10 cellular contexts compared by ENCODE assay signal in the genomic region with DNA sequence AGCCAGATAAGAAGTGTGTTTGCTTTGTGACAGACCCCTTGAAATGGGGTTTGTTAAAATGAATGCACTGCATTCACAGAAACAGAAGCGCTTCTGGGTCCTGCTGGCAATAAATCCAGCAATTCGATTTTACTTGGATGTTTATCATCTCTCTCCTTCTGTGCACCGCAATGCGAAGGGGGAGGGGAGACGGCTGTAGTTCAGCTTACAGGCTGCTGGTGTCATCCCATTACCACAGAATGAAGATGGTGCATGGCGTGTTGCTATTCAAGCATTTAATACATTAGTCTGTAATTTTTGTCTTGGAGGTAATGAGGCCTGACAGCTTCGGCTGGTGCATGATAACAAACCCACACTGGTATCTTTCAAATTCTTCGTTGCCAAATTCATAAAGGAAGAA.
DNase-seq lines count a peak whose midpoint lies in the region; ATAC-seq, FAIRE-seq and TF ChIP-seq lines count a peak whose summit lies in the region.
"Had no signal": no experiment of that assay in that cellular context is flagged by ENCODE, and none has a peak within 500 bp of the region (broad histone marks: within the 10 kb centered on the region; RNA-seq: fewer than 3 reads in every experiment).

No MANE protein-coding gene starts in this region.

- DNase-seq in HCT116 (ENCODE audit: low read depth, low spot score): no peak
- DNase-seq in fibroblast of peridontal ligament (ENCODE audit: extremely low read depth): peak; percentile 49
- peak; percentile 86 for DNase-seq in pons (ENCODE audit: low spot score)
- DNase-seq in H54 (ENCODE audit: insufficient read length, low spot score): no peak

- no peaks in the 10 kb centered on the region for H3K36me3 ChIP-seq in HCT116 (ENCODE audit: control insufficient read depth in 1 of 2, insufficient read depth in 2 of 2, low read length in 2 of 2)
- no peaks in the 10 kb centered on the region for H3K36me3 ChIP-seq in OCI-LY3 (replicated peaks; ENCODE audit: low read depth, low read length)

- H3K79me2 ChIP-seq in HCT116 (ENCODE audit: insufficient read depth, low read length) (no peaks in the 10 kb centered on the region), OCI-LY3 (ENCODE audit: low read length) (no peaks in the 10 kb centered on the region)

- no peak overlapping the region for H3K4me3 ChIP-seq in HCT116 (replicated peaks in 1 of 2; ENCODE audit: low read depth in 1 of 2, low read length in 2 of 2)
- H3K4me3 ChIP-seq in OCI-LY3 (ENCODE audit: low read length): no peak overlapping the region
- H3K4me3 ChIP-seq: K562, lung had no signal

- H2AFZ ChIP-seq in HCT116 (ENCODE audit: low read depth, low read length, poor library complexity, severe bottlenecking) (no peak overlapping the region), OCI-LY3 (ENCODE audit: low read depth, low read length) (no peak overlapping the region)

- H3K4me1 ChIP-seq in HCT116 (ENCODE audit: control insufficient read depth in 1 of 2, insufficient read depth in 2 of 2, low read length in 2 of 2) (peaks cover 0 to 5% of the 10 kb centered on the region in 2 experiments; a peak in 1 of 4 replicates), OCI-LY3 (ENCODE audit: low read length) (no peaks in the 10 kb centered on the region)

- peak; percentile 43 for TF ChIP-seq RAD21 in HCT116 (IDR thresholded peaks at IDR 0.05; ENCODE audit: low read depth)

- H4K20me1 ChIP-seq in HCT116 (ENCODE audit: insufficient read depth): no peaks in the 10 kb centered on the region
- H4K20me1 ChIP-seq in OCI-LY3 (ENCODE audit: insufficient read depth, low read length): no peaks in the 10 kb centered on the region

- TF ChIP-seq POLR2A in HCT116 (IDR thresholded peaks at IDR 0.05; ENCODE audit: borderline replicate concordance, extremely low read depth, insufficient read depth, insufficient read length) (no peak), H54 (IDR thresholded peaks at IDR 0.05; ENCODE audit: low read depth, low read length) (no peak)

- RAD21 ChIA-PET in HCT116 (lab: Charles Lee; ENCODE audit: low non-redundant PET in 1 of 2, low total read pairs in 2 of 2, uncharacterized antibody in 2 of 2, unreplicated experiment in 2 of 2): no interaction called here

- H3K9me3 ChIP-seq in HCT116 (ENCODE audit: control insufficient read depth in 1 of 2, insufficient read depth in 1 of 2, low read depth in 1 of 2, low read length in 2 of 2) (no peaks in the 10 kb centered on the region), OCI-LY3 (ENCODE audit: insufficient read depth, low read length) (peaks cover 3% of the 10 kb centered on the region; the same call in 1 of the 2 replicates)

- H3K9ac ChIP-seq in HCT116 (ENCODE audit: low read length) (no peak overlapping the region), OCI-LY3 (ENCODE audit: low read length) (no peak overlapping the region)

- no peak for FAIRE-seq in H54 (lab: Jason Lieb, UNC)
- FAIRE-seq: K562 had no signal

- no peak overlapping the region for H3K27ac ChIP-seq in HCT116 (ENCODE audit: low read depth, low read length)
- no peak overlapping the region for H3K27ac ChIP-seq in OCI-LY3 (ENCODE audit: low read length)

- POLR2A ChIA-PET in HCT116 (lab: Charles Lee): no interaction called here

- H3K27me3 ChIP-seq in HCT116 (ENCODE audit: insufficient read depth, low read length): no peaks in the 10 kb centered on the region
- H3K27me3 ChIP-seq in OCI-LY3 (ENCODE audit: low read depth, low read length): no peaks in the 10 kb centered on the region

- H3K4me2 ChIP-seq in HCT116 (ENCODE audit: low read length): no peak overlapping the region
- no peak overlapping the region for H3K4me2 ChIP-seq in OCI-LY3 (ENCODE audit: low read length)

- CTCF ChIA-PET in HCT116 (lab: Charles Lee): no interaction called here

- no peaks in the 10 kb centered on the region for H3K9me2 ChIP-seq in HCT116 (ENCODE audit: insufficient read depth)

- ATAC-seq in HCT116 (no peak), HG02588 (IDR thresholded peaks at IDR 0.05; ENCODE audit: unreplicated experiment) (no peak), GM18907 (IDR thresholded peaks at IDR 0.05; ENCODE audit: unreplicated experiment) (no peak), GM21447 (IDR thresholded peaks at IDR 0.05; ENCODE audit: unreplicated experiment) (no peak)
- ATAC-seq: K562 had no signal

- TF ChIP-seq CTCF in HCT116 (IDR thresholded peaks at IDR 0.05 in 2 of 3, conservative IDR thresholded peaks at IDR 0.05 in 1 of 3; ENCODE audit: borderline replicate concordance in 1 of 3, insufficient read depth in 1 of 3, low read depth in 2 of 3, low read length in 2 of 3): peak in 2 of 3 experiments; percentile 9 to 42; a peak in 3 of 6 replicates
- peak; percentile 35 for TF ChIP-seq CTCF in OCI-LY3 (IDR thresholded peaks at IDR 0.05; ENCODE audit: low read depth, low read length)

- intact Hi-C loops in HCT116 (cut with micrococcal nuclease): no loop called here

- BruUV-seq in HCT116 (replicated peaks; lab: Mats Ljungman, UMichigan): no TSS peak

TF ChIP-seq in HCT116, 20 proteins besides CTCF, POLR2A, EP300 and RAD21:
- TF ChIP-seq, protein P1, sequence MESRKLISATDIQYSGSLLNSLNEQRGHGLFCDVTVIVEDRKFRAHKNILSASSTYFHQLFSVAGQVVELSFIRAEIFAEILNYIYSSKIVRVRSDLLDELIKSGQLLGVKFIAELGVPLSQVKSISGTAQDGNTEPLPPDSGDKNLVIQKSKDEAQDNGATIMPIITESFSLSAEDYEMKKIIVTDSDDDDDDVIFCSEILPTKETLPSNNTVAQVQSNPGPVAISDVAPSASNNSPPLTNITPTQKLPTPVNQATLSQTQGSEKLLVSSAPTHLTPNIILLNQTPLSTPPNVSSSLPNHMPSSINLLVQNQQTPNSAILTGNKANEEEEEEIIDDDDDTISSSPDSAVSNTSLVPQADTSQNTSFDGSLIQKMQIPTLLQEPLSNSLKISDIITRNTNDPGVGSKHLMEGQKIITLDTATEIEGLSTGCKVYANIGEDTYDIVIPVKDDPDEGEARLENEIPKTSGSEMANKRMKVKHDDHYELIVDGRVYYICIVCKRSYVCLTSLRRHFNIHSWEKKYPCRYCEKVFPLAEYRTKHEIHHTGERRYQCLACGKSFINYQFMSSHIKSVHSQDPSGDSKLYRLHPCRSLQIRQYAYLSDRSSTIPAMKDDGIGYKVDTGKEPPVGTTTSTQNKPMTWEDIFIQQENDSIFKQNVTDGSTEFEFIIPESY (IDR thresholded peaks at IDR 0.05; ENCODE audit: extremely low read depth, insufficient replicate concordance, low read length): no peak
- no peak for TF ChIP-seq FOSL1 (IDR thresholded peaks at IDR 0.05; ENCODE audit: low read depth)
- no peak for TF ChIP-seq EZH2phosphoT487 (IDR thresholded peaks at IDR 0.05; ENCODE audit: borderline replicate concordance)
- no peak for TF ChIP-seq JUND (IDR thresholded peaks at IDR 0.05)
- TF ChIP-seq, protein P2, sequence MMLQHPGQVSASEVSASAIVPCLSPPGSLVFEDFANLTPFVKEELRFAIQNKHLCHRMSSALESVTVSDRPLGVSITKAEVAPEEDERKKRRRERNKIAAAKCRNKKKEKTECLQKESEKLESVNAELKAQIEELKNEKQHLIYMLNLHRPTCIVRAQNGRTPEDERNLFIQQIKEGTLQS (IDR thresholded peaks at IDR 0.05): no peak
- TF ChIP-seq YY1 (IDR thresholded peaks at IDR 0.05; ENCODE audit: extremely low read depth, insufficient replicate concordance, low read depth, low read length): no peak
- TF ChIP-seq CBX3 (IDR thresholded peaks at IDR 0.05; ENCODE audit: low read depth): no peak
- no peak for TF ChIP-seq POLR2AphosphoS5 (IDR thresholded peaks at IDR 0.05; ENCODE audit: low read depth, low read length)

Comparison
In these comparisons a context has a peak if more than half of its experiments do, and no peak if none do; other contexts are left out.
1. DNase-seq: peak in fibroblast of peridontal ligament (single experiment) and pons (single experiment); none in HCT116 (single experiment) and H54 (single experiment).